ENCODE assay signal across 13 cellular contexts in genomic region chr3:128585974-128586373, GRCh38.
DNase-seq lines count a peak whose midpoint lies in the region; ATAC-seq and TF ChIP-seq lines count a peak whose summit lies in the region.
"Had no signal": no experiment of that assay in that cellular context is flagged by ENCODE, and none has a peak within 500 bp of the region (broad histone marks: within the 10 kb centered on the region; RNA-seq: fewer than 3 reads in every experiment).

No MANE protein-coding gene starts in this region.

- H3K4me3 Mint-ChIP-seq in natural killer cell treated with Interleukin-12 subunit alpha and Interleukin-12 subunit beta and Interleukin-15 and Interleukin-18, amount 100 ng/mL, for 72 hours, result peak overlapping the region; percentile 19
- H3K4me3 Mint-ChIP-seq in natural killer cell, result no peak overlapping the region
- H3K4me3 Mint-ChIP-seq in activated T-helper 17 cell treated with anti-CD3 and anti-CD28 coated beads, Interleukin-2, amount 50 U/mL, for 72 hours, result no peak overlapping the region

- H3K27me3 ChIP-seq in foreskin keratinocyte, result peaks cover 6% of the 10 kb centered on the region
- peaks cover 24% of the 10 kb centered on the region for H3K27me3 ChIP-seq in gastroesophageal sphincter
- H3K27me3 ChIP-seq: BLaER1 treated with 17β-estradiol and CSF1 and Interleukin-3, amounts not matched to agents 10 nM and 100 nM had no signal

- H3K27ac ChIP-seq in foreskin keratinocyte (no peak overlapping the region), gastroesophageal sphincter (no peak overlapping the region)
- H3K27ac ChIP-seq: BLaER1 treated with 17β-estradiol and CSF1 and Interleukin-3, amounts not matched to agents 10 nM and 100 nM had no signal

- WGBS in gastroesophageal sphincter (ENCODE audit: low coverage in 1 of 2), 2 donors, result 90 to 93% methylated on average over 4 to 6 of the region's 11 CpGs

- H3K4me1 ChIP-seq in foreskin keratinocyte (no peaks in the 10 kb centered on the region), gastroesophageal sphincter (peaks cover 0 to 8% (median 0%) of the 10 kb centered on the region in 3 donors)

- no peak for TF ChIP-seq CTCF in natural killer cell (IDR thresholded peaks at IDR 0.05)
- no peak for TF ChIP-seq CTCF in foreskin keratinocyte (conservative IDR thresholded peaks at IDR 0.05)
- no peak for TF ChIP-seq CTCF in gastroesophageal sphincter (IDR thresholded peaks at IDR 0.05)

- intact Hi-C loops in natural killer cell (cut with micrococcal nuclease), result no loop called here

- no peaks in the 10 kb centered on the region for H3K9me3 Mint-ChIP-seq in natural killer cell treated with Interleukin-12 subunit alpha and Interleukin-12 subunit beta and Interleukin-15 and Interleukin-18, amount 100 ng/mL, for 72 hours
- H3K9me3 Mint-ChIP-seq in natural killer cell, result no peaks in the 10 kb centered on the region
- H3K9me3 Mint-ChIP-seq in activated T-helper 17 cell treated with anti-CD3 and anti-CD28 coated beads, Interleukin-2, amount 50 U/mL, for 72 hours, result no peaks in the 10 kb centered on the region

- H3K36me3 ChIP-seq in gastroesophageal sphincter, result no peaks in the 10 kb centered on the region

- no peak for DNase-seq in natural killer cell treated with Interleukin-12 subunit alpha and Interleukin-12 subunit beta and Interleukin-15 and Interleukin-18, amount 100 ng/mL, for 72 hours (ENCODE audit: low spot score)
- no peak for DNase-seq in natural killer cell
- no peak for DNase-seq in foreskin keratinocyte
- DNase-seq in activated CD4-positive, CD25-positive, alpha-beta regulatory T cell (lab: John Stamatoyannopoulos, UW), result no peak
- DNase-seq in NCI-H2171 (lab: John Stamatoyannopoulos, UW), result no peak
- DNase-seq: NCI-H1436, NCI-H2029 treated with DMSO at 0.1 percent for 48 hours, NCI-H2227 treated with DMSO at 0.1 percent for 48 hours, NCI-H526 had no signal

- H3K4me3 ChIP-seq in gastroesophageal sphincter, result no peak overlapping the region
- H3K4me3 ChIP-seq: BLaER1 treated with 17β-estradiol and CSF1 and Interleukin-3, amounts not matched to agents 10 nM and 100 nM had no signal

- peaks cover 5 to 10% of the 10 kb centered on the region in 2 donors for H3K27me3 Mint-ChIP-seq in natural killer cell treated with Interleukin-12 subunit alpha and Interleukin-12 subunit beta and Interleukin-15 and Interleukin-18, amount 100 ng/mL, for 72 hours
- peaks cover 0 to 12% of the 10 kb centered on the region in 2 donors for H3K27me3 Mint-ChIP-seq in natural killer cell (ENCODE audit: low read depth in 2 of 2)
- peaks cover 12% of the 10 kb centered on the region for H3K27me3 Mint-ChIP-seq in activated T-helper 17 cell treated with anti-CD3 and anti-CD28 coated beads, Interleukin-2, amount 50 U/mL, for 72 hours

- TF ChIP-seq POLR2A in gastroesophageal sphincter (IDR thresholded peaks at IDR 0.05), result no peak

- no peak for TF ChIP-seq EP300 in gastroesophageal sphincter (IDR thresholded peaks at IDR 0.05)

- H3K9me3 ChIP-seq in gastroesophageal sphincter, result peaks cover 0 to 10% (median 0%) of the 10 kb centered on the region in 3 donors

- H3K4me1 Mint-ChIP-seq in natural killer cell treated with Interleukin-12 subunit alpha and Interleukin-12 subunit beta and Interleukin-15 and Interleukin-18, amount 100 ng/mL, for 72 hours (ENCODE audit: low read depth in 2 of 2), result peaks cover 9 to 15% of the 10 kb centered on the region in 2 donors
- H3K4me1 Mint-ChIP-seq in natural killer cell, result peaks cover 0 to 4% of the 10 kb centered on the region in 2 donors
- no peaks in the 10 kb centered on the region for H3K4me1 Mint-ChIP-seq in activated T-helper 17 cell treated with anti-CD3 and anti-CD28 coated beads, Interleukin-2, amount 50 U/mL, for 72 hours

- H3K36me3 Mint-ChIP-seq in natural killer cell treated with Interleukin-12 subunit alpha and Interleukin-12 subunit beta and Interleukin-15 and Interleukin-18, amount 100 ng/mL, for 72 hours, result no peaks in the 10 kb centered on the region
- H3K36me3 Mint-ChIP-seq in natural killer cell, result no peaks in the 10 kb centered on the region
- no peaks in the 10 kb centered on the region for H3K36me3 Mint-ChIP-seq in activated T-helper 17 cell treated with anti-CD3 and anti-CD28 coated beads, Interleukin-2, amount 50 U/mL, for 72 hours (ENCODE audit: low read depth)

- ATAC-seq in natural killer cell treated with Interleukin-12 subunit alpha and Interleukin-12 subunit beta and Interleukin-15 and Interleukin-18, amount 100 ng/mL, for 72 hours, result no peak
- ATAC-seq in natural killer cell (no peak), foreskin keratinocyte (peak; percentile 23), HG02642 (IDR thresholded peaks at IDR 0.05; ENCODE audit: poor library complexity, unreplicated experiment) (no peak), gastroesophageal sphincter (no peak)
- ATAC-seq in activated T-helper 17 cell treated with anti-CD3 and anti-CD28 coated beads, Interleukin-2, amount 50 U/mL, for 72 hours (replicated peaks), result no peak

- H3K27ac Mint-ChIP-seq in natural killer cell treated with Interleukin-12 subunit alpha and Interleukin-12 subunit beta and Interleukin-15 and Interleukin-18, amount 100 ng/mL, for 72 hours, result peak overlapping the region in 1 of 2 donors; percentile 39
- no peak overlapping the region for H3K27ac Mint-ChIP-seq in natural killer cell
- H3K27ac Mint-ChIP-seq in activated T-helper 17 cell treated with anti-CD3 and anti-CD28 coated beads, Interleukin-2, amount 50 U/mL, for 72 hours, result peak overlapping the region; percentile 25
